Comparison of ENCODE assay signal across 1 cellular context in the genomic region with DNA sequence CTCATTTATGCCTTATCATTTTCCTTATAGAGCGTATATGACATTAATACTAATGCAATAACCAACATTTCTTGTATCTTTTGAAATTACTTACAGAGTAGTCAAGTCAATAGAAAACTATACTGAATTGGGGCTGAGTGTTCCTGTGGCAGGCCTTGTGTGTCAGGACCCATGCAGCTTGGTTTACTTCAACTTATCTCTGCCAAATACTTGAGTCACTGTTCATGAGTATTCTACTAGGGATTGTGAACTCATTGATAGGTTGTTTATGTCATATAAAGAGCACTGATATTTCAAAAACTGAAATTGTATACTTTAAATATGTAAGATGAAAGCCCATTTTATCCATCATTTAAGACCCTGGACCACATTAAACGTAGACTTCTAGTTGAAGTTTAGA.
TF ChIP-seq lines count a peak whose summit lies in the region.

No MANE protein-coding gene starts in this region.

TF ChIP-seq in GM23338, 12 proteins besides CTCF, POLR2A, EP300 and RAD21 (continued from another document):
- TF ChIP-seq, protein P1, sequence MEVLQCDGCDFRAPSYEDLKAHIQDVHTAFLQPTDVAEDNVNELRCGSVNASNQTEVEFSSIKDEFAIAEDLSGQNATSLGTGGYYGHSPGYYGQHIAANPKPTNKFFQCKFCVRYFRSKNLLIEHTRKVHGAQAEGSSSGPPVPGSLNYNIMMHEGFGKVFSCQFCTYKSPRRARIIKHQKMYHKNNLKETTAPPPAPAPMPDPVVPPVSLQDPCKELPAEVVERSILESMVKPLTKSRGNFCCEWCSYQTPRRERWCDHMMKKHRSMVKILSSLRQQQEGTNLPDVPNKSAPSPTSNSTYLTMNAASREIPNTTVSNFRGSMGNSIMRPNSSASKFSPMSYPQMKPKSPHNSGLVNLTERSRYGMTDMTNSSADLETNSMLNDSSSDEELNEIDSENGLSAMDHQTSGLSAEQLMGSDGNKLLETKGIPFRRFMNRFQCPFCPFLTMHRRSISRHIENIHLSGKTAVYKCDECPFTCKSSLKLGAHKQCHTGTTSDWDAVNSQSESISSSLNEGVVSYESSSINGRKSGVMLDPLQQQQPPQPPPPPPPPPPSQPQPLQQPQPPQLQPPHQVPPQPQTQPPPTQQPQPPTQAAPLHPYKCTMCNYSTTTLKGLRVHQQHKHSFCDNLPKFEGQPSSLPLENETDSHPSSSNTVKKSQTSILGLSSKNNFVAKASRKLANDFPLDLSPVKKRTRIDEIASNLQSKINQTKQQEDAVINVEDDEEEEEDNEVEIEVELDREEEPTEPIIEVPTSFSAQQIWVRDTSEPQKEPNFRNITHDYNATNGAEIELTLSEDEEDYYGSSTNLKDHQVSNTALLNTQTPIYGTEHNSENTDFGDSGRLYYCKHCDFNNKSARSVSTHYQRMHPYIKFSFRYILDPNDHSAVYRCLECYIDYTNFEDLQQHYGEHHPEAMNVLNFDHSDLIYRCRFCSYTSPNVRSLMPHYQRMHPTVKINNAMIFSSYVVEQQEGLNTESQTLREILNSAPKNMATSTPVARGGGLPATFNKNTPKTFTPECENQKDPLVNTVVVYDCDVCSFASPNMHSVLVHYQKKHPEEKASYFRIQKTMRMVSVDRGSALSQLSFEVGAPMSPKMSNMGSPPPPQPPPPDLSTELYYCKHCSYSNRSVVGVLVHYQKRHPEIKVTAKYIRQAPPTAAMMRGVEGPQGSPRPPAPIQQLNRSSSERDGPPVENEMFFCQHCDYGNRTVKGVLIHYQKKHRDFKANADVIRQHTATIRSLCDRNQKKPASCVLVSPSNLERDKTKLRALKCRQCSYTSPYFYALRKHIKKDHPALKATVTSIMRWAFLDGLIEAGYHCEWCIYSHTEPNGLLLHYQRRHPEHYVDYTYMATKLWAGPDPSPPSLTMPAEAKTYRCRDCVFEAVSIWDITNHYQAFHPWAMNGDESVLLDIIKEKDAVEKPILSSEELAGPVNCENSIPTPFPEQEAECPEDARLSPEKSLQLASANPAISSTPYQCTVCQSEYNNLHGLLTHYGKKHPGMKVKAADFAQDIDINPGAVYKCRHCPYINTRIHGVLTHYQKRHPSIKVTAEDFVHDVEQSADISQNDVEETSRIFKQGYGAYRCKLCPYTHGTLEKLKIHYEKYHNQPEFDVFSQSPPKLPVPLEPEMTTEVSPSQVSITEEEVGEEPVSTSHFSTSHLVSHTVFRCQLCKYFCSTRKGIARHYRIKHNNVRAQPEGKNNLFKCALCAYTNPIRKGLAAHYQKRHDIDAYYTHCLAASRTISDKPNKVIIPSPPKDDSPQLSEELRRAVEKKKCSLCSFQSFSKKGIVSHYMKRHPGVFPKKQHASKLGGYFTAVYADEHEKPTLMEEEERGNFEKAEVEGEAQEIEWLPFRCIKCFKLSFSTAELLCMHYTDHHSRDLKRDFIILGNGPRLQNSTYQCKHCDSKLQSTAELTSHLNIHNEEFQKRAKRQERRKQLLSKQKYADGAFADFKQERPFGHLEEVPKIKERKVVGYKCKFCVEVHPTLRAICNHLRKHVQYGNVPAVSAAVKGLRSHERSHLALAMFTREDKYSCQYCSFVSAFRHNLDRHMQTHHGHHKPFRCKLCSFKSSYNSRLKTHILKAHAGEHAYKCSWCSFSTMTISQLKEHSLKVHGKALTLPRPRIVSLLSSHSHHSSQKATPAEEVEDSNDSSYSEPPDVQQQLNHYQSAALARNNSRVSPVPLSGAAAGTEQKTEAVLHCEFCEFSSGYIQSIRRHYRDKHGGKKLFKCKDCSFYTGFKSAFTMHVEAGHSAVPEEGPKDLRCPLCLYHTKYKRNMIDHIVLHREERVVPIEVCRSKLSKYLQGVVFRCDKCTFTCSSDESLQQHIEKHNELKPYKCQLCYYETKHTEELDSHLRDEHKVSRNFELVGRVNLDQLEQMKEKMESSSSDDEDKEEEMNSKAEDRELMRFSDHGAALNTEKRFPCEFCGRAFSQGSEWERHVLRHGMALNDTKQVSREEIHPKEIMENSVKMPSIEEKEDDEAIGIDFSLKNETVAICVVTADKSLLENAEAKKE (CRISPR knock-in tag; IDR thresholded peaks at IDR 0.05): no peak
- TF ChIP-seq ZNF331 (CRISPR knock-in tag; IDR thresholded peaks at IDR 0.05; ENCODE audit: low read depth): no peak
- TF ChIP-seq CREB1 (CRISPR knock-in tag; IDR thresholded peaks at IDR 0.05; ENCODE audit: low read depth): no peak
- TF ChIP-seq, protein P2, sequence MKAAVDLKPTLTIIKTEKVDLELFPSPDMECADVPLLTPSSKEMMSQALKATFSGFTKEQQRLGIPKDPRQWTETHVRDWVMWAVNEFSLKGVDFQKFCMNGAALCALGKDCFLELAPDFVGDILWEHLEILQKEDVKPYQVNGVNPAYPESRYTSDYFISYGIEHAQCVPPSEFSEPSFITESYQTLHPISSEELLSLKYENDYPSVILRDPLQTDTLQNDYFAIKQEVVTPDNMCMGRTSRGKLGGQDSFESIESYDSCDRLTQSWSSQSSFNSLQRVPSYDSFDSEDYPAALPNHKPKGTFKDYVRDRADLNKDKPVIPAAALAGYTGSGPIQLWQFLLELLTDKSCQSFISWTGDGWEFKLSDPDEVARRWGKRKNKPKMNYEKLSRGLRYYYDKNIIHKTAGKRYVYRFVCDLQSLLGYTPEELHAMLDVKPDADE (IDR thresholded peaks at IDR 0.05): no peak
